ENCODE assay signal across 15 cellular contexts in the genomic region with DNA sequence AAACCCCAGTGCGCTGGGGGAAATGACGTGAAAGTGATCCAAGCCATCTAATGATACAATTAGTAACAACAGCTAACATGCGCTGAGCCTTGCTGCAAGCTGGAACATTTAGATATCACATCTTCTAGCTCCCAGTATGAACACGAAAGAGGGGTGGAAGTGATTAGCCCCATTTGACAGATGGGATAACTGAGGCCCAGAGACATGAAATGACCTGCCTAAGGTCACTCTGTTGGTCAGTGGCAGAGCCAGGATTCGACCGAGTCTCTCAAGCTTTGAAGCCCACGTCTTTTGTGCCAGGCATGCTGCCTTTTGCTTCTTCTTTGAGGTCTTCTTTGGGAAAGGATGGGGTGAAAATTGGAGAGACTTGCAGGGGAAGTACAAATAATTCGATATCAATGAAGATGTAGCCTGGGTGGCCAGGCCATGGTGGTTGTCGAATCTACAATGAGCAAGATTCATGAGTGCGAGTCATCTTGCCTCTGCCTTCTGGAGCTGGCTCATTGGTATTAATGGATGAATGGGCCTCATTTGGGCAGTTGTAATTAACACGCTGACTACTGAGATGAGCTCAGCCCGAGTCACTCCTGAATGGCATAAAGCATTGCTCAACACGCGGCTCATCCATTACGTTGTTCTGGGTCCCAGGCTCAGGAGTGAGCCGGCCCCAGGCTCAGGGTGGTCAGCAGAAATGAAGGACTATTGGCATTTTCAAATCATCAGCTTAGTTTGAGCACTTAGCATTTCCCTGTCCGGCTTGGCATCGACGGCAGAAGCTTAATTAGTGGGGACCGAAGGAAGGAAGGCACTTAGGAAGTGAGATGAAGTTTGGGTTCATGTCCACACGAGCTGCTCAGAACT. TPM values are rescaled to one million over a fixed set of nuclear protein-coding genes. Genes with fewer than 3 reads are reported as not detected.
DNase-seq lines count a peak whose midpoint lies in the region; ATAC-seq, FAIRE-seq and TF ChIP-seq lines count a peak whose summit lies in the region.
"Had no signal": no experiment of that assay in that cellular context is flagged by ENCODE, and none has a peak within 500 bp of the region (broad histone marks: within the 10 kb centered on the region; RNA-seq: fewer than 3 reads in every experiment).

No MANE protein-coding gene starts in this region.

- H3K9me3 ChIP-seq in HepG2 (ENCODE audit: low read length) = no peaks in the 10 kb centered on the region
- no peaks in the 10 kb centered on the region for H3K9me3 ChIP-seq in right lobe of liver
- H3K9me3 ChIP-seq in T-helper 17 cell (ENCODE audit: control insufficient read depth, low read length, poor library complexity, severe bottlenecking) = no peaks in the 10 kb centered on the region
- H3K9me3 ChIP-seq: Caco-2 had no signal

- no peak overlapping the region for H3K27ac ChIP-seq in HepG2 (ENCODE audit: extremely low read length, insufficient read depth, low read length)
- no peak overlapping the region for H3K27ac ChIP-seq in right lobe of liver

- peak overlapping the region; percentile 19 for H3K4me3 Mint-ChIP-seq in T-helper 17 cell
- H3K4me3 Mint-ChIP-seq in activated T-cell treated with anti-CD3 and anti-CD28 coated beads, Interleukin-2, amount 50 U/mL, for 4 hours = no peak overlapping the region
- H3K4me3 Mint-ChIP-seq: activated naive CD8-positive, alpha-beta T cell treated with anti-CD3 and anti-CD28 coated beads for 36 hours; H9; memory B cell had no signal

- no peak overlapping the region for H2AFZ ChIP-seq in HepG2 (ENCODE audit: low read length)

- DNase-seq in HepG2 (ENCODE audit: low spot score) = no peak
- no peak for DNase-seq in right lobe of liver
- DNase-seq in T-helper 17 cell = no peak
- DNase-seq in fibroblast of pulmonary artery (ENCODE audit: low read depth) = peak; percentile 17
- no peak for DNase-seq in NCI-H1417 (lab: John Stamatoyannopoulos, UW)
- no peak for DNase-seq in activated T-cell treated with anti-CD3 and anti-CD28 coated beads, Interleukin-2, amount 50 U/mL, for 4 hours
- DNase-seq in activated CD4-positive, alpha-beta T cell treated with anti-CD3 and anti-CD28 coated beads for 48 hours = no peak
- no peak for DNase-seq in SK-N-DZ (ENCODE audit: low spot score)
- DNase-seq: activated CD8-positive, alpha-beta memory T cell treated with anti-CD3 and anti-CD28 coated beads, Interleukin-2, amount 50 U/mL, for 4 hours; activated naive CD8-positive, alpha-beta T cell treated with anti-CD3 and anti-CD28 coated beads for 36 hours; Caco-2; NCI-H2171 treated with DMSO at 0.1 percent for 48 hours; small intestine had no signal

- peaks cover 4% of the 10 kb centered on the region for H3K4me1 Mint-ChIP-seq in T-helper 17 cell
- H3K4me1 Mint-ChIP-seq in activated T-cell treated with anti-CD3 and anti-CD28 coated beads, Interleukin-2, amount 50 U/mL, for 4 hours (ENCODE audit: low read depth) = peaks cover under 1% of the 10 kb centered on the region
- H3K4me1 Mint-ChIP-seq: memory B cell had no signal

- no peak overlapping the region for H3K9ac ChIP-seq in HepG2 (ENCODE audit: insufficient read depth, low read depth, low read length)

- in situ Hi-C loops in HepG2 (cut with HindIII; ENCODE audit: extremely low pct_ligation_motif_present, low pct_unique_long_range_greater_than_20kb) = no loop called here

- TF ChIP-seq POLR2A in HepG2 (IDR thresholded peaks at IDR 0.05; ENCODE audit: insufficient read depth in 1 of 2, low read depth in 2 of 2, low read length in 2 of 2) = no peak
- TF ChIP-seq POLR2A in right lobe of liver (IDR thresholded peaks at IDR 0.05) = no peak

- intact Hi-C loops in HepG2 (cut with micrococcal nuclease; ENCODE audit: unreplicated experiment) (no loop called here), right lobe of liver (cut with DNase I) (loop anchor here in 1 of 2 donors (10.0 kb wide), 1 partner anchor 462 kb away; no protein-coding TSS in a partner anchor)

- FAIRE-seq in HepG2 (lab: Jason Lieb, UNC) = no peak
- FAIRE-seq: small intestine had no signal

- peak overlapping the region; percentile 32 for H3K27ac Mint-ChIP-seq in T-helper 17 cell
- H3K27ac Mint-ChIP-seq: activated naive CD8-positive, alpha-beta T cell treated with anti-CD3 and anti-CD28 coated beads for 36 hours; memory B cell had no signal

- H3K27me3 ChIP-seq in HepG2 (ENCODE audit: control insufficient read depth in 1 of 2, insufficient read depth in 2 of 2, low read length in 2 of 2) = 0 out of 5 replicates have a peak, but pooled peaks cover 0 to 4% of the 10 kb centered on the region in 2 experiments
- no peaks in the 10 kb centered on the region for H3K27me3 ChIP-seq in right lobe of liver

- TF ChIP-seq EP300 in HepG2 (IDR thresholded peaks at IDR 0.05; ENCODE audit: low read depth in 2 of 2, low read length in 2 of 2) = no peak
- TF ChIP-seq EP300 in HepG2 (CRISPR knock-in tag; IDR thresholded peaks at IDR 0.05; ENCODE audit: borderline replicate concordance) = no peak

- H3K4me3 ChIP-seq in HepG2 (replicated peaks in 1 of 3; ENCODE audit: insufficient read depth in 1 of 3, low read depth in 2 of 3, low read length in 3 of 3) (no peak overlapping the region), right lobe of liver (no peak overlapping the region), fibroblast of pulmonary artery (replicated peaks; ENCODE audit: low read depth, low read length) (no peak overlapping the region)

- peaks cover 42% of the 10 kb centered on the region for H3K27me3 Mint-ChIP-seq in T-helper 17 cell
- H3K27me3 Mint-ChIP-seq in activated T-cell treated with anti-CD3 and anti-CD28 coated beads, Interleukin-2, amount 50 U/mL, for 4 hours (ENCODE audit: low read depth) = peaks cover 11% of the 10 kb centered on the region

- H3K9me3 Mint-ChIP-seq in activated T-cell treated with anti-CD3 and anti-CD28 coated beads, Interleukin-2, amount 50 U/mL, for 4 hours = no peaks in the 10 kb centered on the region
- H3K9me3 Mint-ChIP-seq: activated naive CD8-positive, alpha-beta T cell treated with anti-CD3 and anti-CD28 coated beads for 36 hours; H9; memory B cell had no signal

- no peaks in the 10 kb centered on the region for H3K36me3 ChIP-seq in HepG2 (replicated peaks in 1 of 2; ENCODE audit: control insufficient read depth in 1 of 2, insufficient read depth in 2 of 2, low read length in 2 of 2)
- H3K36me3 ChIP-seq in right lobe of liver = no peaks in the 10 kb centered on the region

- TF ChIP-seq CTCF in HepG2 (CRISPR knock-in tag; IDR thresholded peaks at IDR 0.05) (no peak), right lobe of liver (IDR thresholded peaks at IDR 0.05) (no peak), fibroblast of pulmonary artery (IDR thresholded peaks at IDR 0.05; ENCODE audit: low read length, missing control alignments) (no peak)

- TF ChIP-seq RAD21 in HepG2 (CRISPR knock-in tag; IDR thresholded peaks at IDR 0.05) = no peak

- no TSS peak for BruUV-seq in HepG2 (replicated peaks; lab: Mats Ljungman, UMichigan)

- WGBS in HepG2 (ENCODE audit: low lambda C conversion rate) = 48% methylated on average over 21 of the region's 21 CpGs
- 65% methylated on average over 15 of the region's 21 CpGs for WGBS in right lobe of liver (ENCODE audit: insufficient coverage, low coverage, low lambda C conversion rate, missing lambda C conversion rate)

- CTCF ChIA-PET in HepG2 (lab: Yijun Ruan, JAX; ENCODE audit: low intra/inter-chr PET ratio, low total read pairs) = no interaction called here

- ATAC-seq in HepG2 (no peak), right lobe of liver (no peak), T-helper 17 cell (no peak)
- ATAC-seq in activated T-cell treated with anti-CD3 and anti-CD28 coated beads, Interleukin-2, amount 50 U/mL, for 4 hours = no peak

- no peaks in the 10 kb centered on the region for H3K79me2 ChIP-seq in HepG2 (ENCODE audit: insufficient read depth, low read length)

- no peaks in the 10 kb centered on the region for H4K20me1 ChIP-seq in HepG2 (ENCODE audit: insufficient read depth, low read length)

- peaks cover 2% of the 10 kb centered on the region for H3K36me3 Mint-ChIP-seq in T-helper 17 cell (ENCODE audit: low read depth)
- no peaks in the 10 kb centered on the region for H3K36me3 Mint-ChIP-seq in activated T-cell treated with anti-CD3 and anti-CD28 coated beads, Interleukin-2, amount 50 U/mL, for 4 hours (ENCODE audit: insufficient read depth)
- H3K36me3 Mint-ChIP-seq: activated naive CD8-positive, alpha-beta T cell treated with anti-CD3 and anti-CD28 coated beads for 36 hours; memory B cell had no signal

- H3K4me1 ChIP-seq in HepG2 (ENCODE audit: insufficient read depth, low read length) = peaks cover 10% of the 10 kb centered on the region
- no peaks in the 10 kb centered on the region for H3K4me1 ChIP-seq in right lobe of liver
- H3K4me1 ChIP-seq: Caco-2 had no signal

- no peak overlapping the region for H3K4me2 ChIP-seq in HepG2 (ENCODE audit: low read depth, low read length)

- POLR2A ChIA-PET in HepG2 (lab: Yijun Ruan, JAX) = no interaction called here

RNA-seq across cellular contexts. Expression of a gene that starts 28.0 kb away (rescaled TPM):
- total RNA-seq in HepG2 (2016; rRNA removed; fragmentation: Illumina TruSeq; extraction: Trizol) = 0.24 and 0.53 TPM in 2 replicates
- not detected in 2 replicates for total RNA-seq in HepG2 (2016; cell fraction: cytosol; rRNA removed; fragmentation: Illumina TruSeq; extraction: Trizol; ENCODE audit: low read depth)
- total RNA-seq in HepG2 (2016; cell fraction: insoluble cytoplasmic fraction; rRNA removed; fragmentation: Illumina TruSeq; extraction: Trizol) = 0.16 and 0.37 TPM in 2 replicates
- 0.10 and 0.15 TPM in 2 replicates for total RNA-seq in HepG2 (2016; cell fraction: membrane; rRNA removed; fragmentation: Illumina TruSeq; extraction: Trizol)
- 0.19 and 0.25 TPM in 2 replicates for total RNA-seq in HepG2 (2016; cell fraction: nucleus; rRNA removed; fragmentation: Illumina TruSeq; extraction: Trizol)
- polyA plus RNA-seq in HepG2 (2011; rRNA removed) = 0.46 and 0.52 TPM in 2 replicates
- 0.58 and 0.77 TPM in 2 replicates for polyA plus RNA-seq in HepG2 (2011; cell fraction: cytosol; rRNA removed)
- 0.24 and 0.72 TPM in 2 replicates for polyA plus RNA-seq in HepG2 (2011; cell fraction: nucleus; rRNA removed)
- polyA plus RNA-seq in HepG2 (2012) = 0.30 and 0.51 TPM in 2 replicates
- polyA plus RNA-seq in HepG2 (2016; cell fraction: cytosol; fragmentation: Illumina TruSeq; extraction: Trizol; ENCODE audit: low read depth) = 0.07 and 0.14 TPM in 2 replicates
- polyA plus RNA-seq in HepG2 (2016; cell fraction: insoluble cytoplasmic fraction; fragmentation: Illumina TruSeq; extraction: Trizol; ENCODE audit: low read depth) = 0.40 and 0.56 TPM in 2 replicates
- polyA plus RNA-seq in HepG2 (2016; cell fraction: membrane; fragmentation: Illumina TruSeq; extraction: Trizol; ENCODE audit: low read depth) = 0.20 and 0.35 TPM in 2 replicates
- polyA plus RNA-seq in HepG2 (2016; cell fraction: nucleus; fragmentation: Illumina TruSeq; extraction: Trizol; ENCODE audit: insufficient read depth, low read depth) = 1.8 and 2.0 TPM in 2 replicates
- 0.96 and 1.9 TPM in 2 replicates for polyA minus RNA-seq in HepG2 (2011; rRNA and poly(A)+ RNA removed; ENCODE audit: low replicate concordance)
- 0.44 and 0.59 TPM in 2 replicates for polyA minus RNA-seq in HepG2 (2011; cell fraction: cytosol; rRNA and poly(A)+ RNA removed)
- 0.26 and 0.75 TPM in 2 replicates for polyA minus RNA-seq in HepG2 (2011; cell fraction: nucleus; rRNA and poly(A)+ RNA removed)
- 10 to 100 TPM in 1 of 6 experiments, 1 to 10 TPM in 5; 2.6 to 20.8 (median 5.1) TPM for total RNA-seq in right lobe of liver
- total RNA-seq in T-helper 17 cell = 1 to 10 TPM; 2.5 to 2.9 TPM
- total RNA-seq in activated T-cell treated with anti-CD3 and anti-CD28 coated beads, Interleukin-2, amount 50 U/mL, for 4 hours = under 1 TPM; 0.27 to 0.66 (median 0.40) TPM
- 11.0 and 12.8 TPM in 2 replicates for polyA plus RNA-seq in SK-N-DZ (2014; cell fraction: cytosol; rRNA removed)
- polyA plus RNA-seq in SK-N-DZ (2014; cell fraction: nucleus; rRNA removed) = 11.3 and 12.2 TPM in 2 replicates
